1 cellular context compared by ENCODE assay signal in the genomic region with DNA sequence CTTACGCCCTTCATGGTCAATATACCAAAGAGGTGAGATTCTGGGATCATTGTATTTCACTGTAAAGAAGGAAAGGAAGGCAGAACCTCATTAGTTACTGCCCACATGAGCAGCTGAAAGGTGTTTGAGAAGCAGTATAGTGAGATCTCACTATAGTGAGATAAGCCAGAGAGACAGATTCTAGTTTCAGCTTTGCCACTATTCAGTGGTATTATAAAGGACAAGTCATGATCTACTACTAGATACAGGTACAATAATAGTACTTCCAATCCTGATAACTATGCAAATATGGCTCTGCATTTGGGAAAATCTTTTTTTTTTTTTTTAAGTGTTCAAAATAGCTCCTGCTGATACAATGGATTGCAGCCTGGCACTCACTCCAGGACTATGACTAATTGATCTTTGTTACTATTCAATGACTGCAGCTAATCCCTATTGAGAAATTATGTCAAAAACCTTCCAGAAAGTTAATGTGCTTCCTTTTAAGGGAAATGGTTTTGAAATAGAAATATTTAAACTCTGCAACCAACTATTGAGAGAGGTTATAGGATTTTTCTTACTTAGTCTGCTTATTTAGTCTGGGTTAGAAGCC.
TF ChIP-seq lines count a peak whose summit lies in the region.

No MANE protein-coding gene starts in this region.

TF ChIP-seq in HepG2, 621 proteins besides CTCF, POLR2A, EP300 and RAD21:
- TF ChIP-seq ZNF672 (CRISPR knock-in tag; IDR thresholded peaks at IDR 0.05) = no peak
- peak; percentile 16; the same call in 1 of the 2 replicates for TF ChIP-seq ZNF670 (CRISPR knock-in tag; IDR thresholded peaks at IDR 0.05; ENCODE audit: borderline replicate concordance)
- TF ChIP-seq ZNF816 (CRISPR knock-in tag; IDR thresholded peaks at IDR 0.05; ENCODE audit: borderline replicate concordance) = 0 out of 2 replicates have a peak, but pooled peaks have one; percentile 20
